In the genomic region with DNA sequence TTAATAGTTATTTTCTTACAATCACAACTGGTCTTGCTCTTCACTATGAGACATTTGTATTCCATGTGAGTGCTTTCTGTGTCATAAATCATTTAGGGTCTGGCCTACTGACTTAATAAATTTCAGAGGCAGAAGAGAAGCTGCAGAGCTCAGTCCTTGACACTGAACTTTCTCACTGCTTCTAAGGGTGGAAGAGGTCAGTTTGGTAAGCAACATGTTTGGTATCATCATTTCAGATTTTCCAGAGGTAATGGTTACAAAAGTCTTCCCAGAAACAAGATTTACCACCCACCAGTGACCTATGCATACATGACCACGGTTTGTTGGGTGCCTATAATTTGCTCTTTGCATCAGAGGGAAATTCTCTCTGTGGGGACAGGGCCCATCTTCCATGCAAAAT, we compare ENCODE assay signal across 13 cellular contexts.
DNase-seq lines count a peak whose midpoint lies in the region; ATAC-seq and TF ChIP-seq lines count a peak whose summit lies in the region.
"Had no signal": no experiment of that assay in that cellular context is flagged by ENCODE, and none has a peak within 500 bp of the region (broad histone marks: within the 10 kb centered on the region; RNA-seq: fewer than 3 reads in every experiment).

No MANE protein-coding gene starts in this region.

- CTCF ChIA-PET in HEK293T (lab: Yijun Ruan, JAX) = no interaction called here

- DNase-seq in HEK293T (ENCODE audit: extremely low spot score) = no peak
- DNase-seq in SK-N-DZ (ENCODE audit: low spot score) = peak; percentile 25
- peak; percentile 14 for DNase-seq in renal cortical epithelial cell (ENCODE audit: low read depth)
- DNase-seq in stimulated activated naive CD8-positive, alpha-beta T cell treated with anti-CD3 and anti-CD28 coated beads, Interleukin-15, amount 100 ng/mL, for 72 hours = no peak
- no peak for DNase-seq in SIG-M5 (lab: John Stamatoyannopoulos, UW)
- no peak for DNase-seq in NCI-H2107 (lab: John Stamatoyannopoulos, UW)
- DNase-seq: Calu3; CD8-positive, alpha-beta T cell; DMS79 treated with DMSO at 0.1 percent for 48 hours; GF-D8; GOT3; H9 had no signal

- H3K27ac Mint-ChIP-seq in stimulated activated naive CD8-positive, alpha-beta T cell treated with anti-CD3 and anti-CD28 coated beads, Interleukin-15, amount 100 ng/mL, for 72 hours = no peak overlapping the region
- H3K27ac Mint-ChIP-seq: B cell; CD8-positive, alpha-beta T cell; H9 had no signal

- peaks cover 22% of the 10 kb centered on the region for H3K4me1 Mint-ChIP-seq in stimulated activated naive CD8-positive, alpha-beta T cell treated with anti-CD3 and anti-CD28 coated beads, Interleukin-15, amount 100 ng/mL, for 72 hours

- H3K9me3 Mint-ChIP-seq in stimulated activated naive CD8-positive, alpha-beta T cell treated with anti-CD3 and anti-CD28 coated beads, Interleukin-15, amount 100 ng/mL, for 72 hours = no peaks in the 10 kb centered on the region
- H3K9me3 Mint-ChIP-seq: CD8-positive, alpha-beta T cell had no signal

- POLR2A ChIA-PET in HEK293T (lab: Yijun Ruan, JAX) = no interaction called here

- no peak overlapping the region for H3K4me3 Mint-ChIP-seq in stimulated activated naive CD8-positive, alpha-beta T cell treated with anti-CD3 and anti-CD28 coated beads, Interleukin-15, amount 100 ng/mL, for 72 hours
- H3K4me3 Mint-ChIP-seq: B cell; CD8-positive, alpha-beta T cell; H9 had no signal

- peak; percentile 26 for ATAC-seq in stimulated activated naive CD8-positive, alpha-beta T cell treated with anti-CD3 and anti-CD28 coated beads, Interleukin-15, amount 100 ng/mL, for 72 hours
- ATAC-seq: CD8-positive, alpha-beta T cell had no signal

- no peaks in the 10 kb centered on the region for H3K27me3 Mint-ChIP-seq in stimulated activated naive CD8-positive, alpha-beta T cell treated with anti-CD3 and anti-CD28 coated beads, Interleukin-15, amount 100 ng/mL, for 72 hours
- H3K27me3 Mint-ChIP-seq: B cell had no signal

TF ChIP-seq in HEK293T, 16 proteins besides CTCF, POLR2A, EP300 and RAD21:
- TF ChIP-seq, protein P1, sequence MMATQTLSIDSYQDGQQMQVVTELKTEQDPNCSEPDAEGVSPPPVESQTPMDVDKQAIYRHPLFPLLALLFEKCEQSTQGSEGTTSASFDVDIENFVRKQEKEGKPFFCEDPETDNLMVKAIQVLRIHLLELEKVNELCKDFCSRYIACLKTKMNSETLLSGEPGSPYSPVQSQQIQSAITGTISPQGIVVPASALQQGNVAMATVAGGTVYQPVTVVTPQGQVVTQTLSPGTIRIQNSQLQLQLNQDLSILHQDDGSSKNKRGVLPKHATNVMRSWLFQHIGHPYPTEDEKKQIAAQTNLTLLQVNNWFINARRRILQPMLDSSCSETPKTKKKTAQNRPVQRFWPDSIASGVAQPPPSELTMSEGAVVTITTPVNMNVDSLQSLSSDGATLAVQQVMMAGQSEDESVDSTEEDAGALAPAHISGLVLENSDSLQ (IDR thresholded peaks at IDR 0.05) = peak; percentile 58
- TF ChIP-seq SP1 (IDR thresholded peaks at IDR 0.05) = no peak

Comparison
In these comparisons a context has a peak if more than half of its experiments do, and no peak if none do; other contexts are left out.
1. DNase-seq: peak in SK-N-DZ (single experiment) and renal cortical epithelial cell (single experiment); none in HEK293T (single experiment), stimulated activated naive CD8-positive, alpha-beta T cell treated with anti-CD3 and anti-CD28 coated beads, Interleukin-15, amount 100 ng/mL, for 72 hours (0 of 2), SIG-M5 (single experiment) and NCI-H2107 (single experiment).